In the genomic region with DNA sequence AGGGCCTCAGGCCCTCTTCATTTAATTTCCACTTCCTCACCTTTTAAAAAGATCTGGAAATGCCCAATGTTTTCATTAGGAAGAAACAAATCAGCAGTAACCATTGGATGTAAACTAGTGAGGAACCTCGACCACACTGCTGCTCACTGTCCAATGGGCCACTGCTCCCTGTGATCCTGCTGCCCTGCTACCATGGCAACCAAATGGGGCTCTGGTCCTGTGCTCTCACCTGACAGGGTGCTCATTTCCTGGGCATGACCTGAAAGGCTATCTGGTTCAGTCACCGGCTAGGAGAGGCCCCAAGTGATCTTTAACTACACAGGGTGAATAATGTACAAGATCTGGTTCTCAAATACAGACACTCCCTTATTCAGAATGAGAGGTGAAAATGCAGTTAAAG, we compare ENCODE assay signal across 3 cellular contexts.
A peak's percentile ranks its signal among the peaks of the same experiment; 100 is the strongest.
TF ChIP-seq lines count a peak whose summit lies in the region.

No MANE protein-coding gene starts in this region.

TF ChIP-seq in SK-N-SH, 30 proteins besides CTCF, POLR2A, EP300 and RAD21:
- no peak for TF ChIP-seq SIN3A (IDR thresholded peaks at IDR 0.05; ENCODE audit: borderline replicate concordance, low read depth, low read length)
- TF ChIP-seq FOSL2 (IDR thresholded peaks at IDR 0.05; ENCODE audit: borderline replicate concordance, low read depth), result no peak
- TF ChIP-seq, protein P1, sequence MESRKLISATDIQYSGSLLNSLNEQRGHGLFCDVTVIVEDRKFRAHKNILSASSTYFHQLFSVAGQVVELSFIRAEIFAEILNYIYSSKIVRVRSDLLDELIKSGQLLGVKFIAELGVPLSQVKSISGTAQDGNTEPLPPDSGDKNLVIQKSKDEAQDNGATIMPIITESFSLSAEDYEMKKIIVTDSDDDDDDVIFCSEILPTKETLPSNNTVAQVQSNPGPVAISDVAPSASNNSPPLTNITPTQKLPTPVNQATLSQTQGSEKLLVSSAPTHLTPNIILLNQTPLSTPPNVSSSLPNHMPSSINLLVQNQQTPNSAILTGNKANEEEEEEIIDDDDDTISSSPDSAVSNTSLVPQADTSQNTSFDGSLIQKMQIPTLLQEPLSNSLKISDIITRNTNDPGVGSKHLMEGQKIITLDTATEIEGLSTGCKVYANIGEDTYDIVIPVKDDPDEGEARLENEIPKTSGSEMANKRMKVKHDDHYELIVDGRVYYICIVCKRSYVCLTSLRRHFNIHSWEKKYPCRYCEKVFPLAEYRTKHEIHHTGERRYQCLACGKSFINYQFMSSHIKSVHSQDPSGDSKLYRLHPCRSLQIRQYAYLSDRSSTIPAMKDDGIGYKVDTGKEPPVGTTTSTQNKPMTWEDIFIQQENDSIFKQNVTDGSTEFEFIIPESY (IDR thresholded peaks at IDR 0.05; ENCODE audit: borderline replicate concordance, low read depth), result no peak
- TF ChIP-seq, protein P2, sequence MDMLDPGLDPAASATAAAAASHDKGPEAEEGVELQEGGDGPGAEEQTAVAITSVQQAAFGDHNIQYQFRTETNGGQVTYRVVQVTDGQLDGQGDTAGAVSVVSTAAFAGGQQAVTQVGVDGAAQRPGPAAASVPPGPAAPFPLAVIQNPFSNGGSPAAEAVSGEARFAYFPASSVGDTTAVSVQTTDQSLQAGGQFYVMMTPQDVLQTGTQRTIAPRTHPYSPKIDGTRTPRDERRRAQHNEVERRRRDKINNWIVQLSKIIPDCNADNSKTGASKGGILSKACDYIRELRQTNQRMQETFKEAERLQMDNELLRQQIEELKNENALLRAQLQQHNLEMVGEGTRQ (IDR thresholded peaks at IDR 0.05; ENCODE audit: borderline replicate concordance, low read depth, low read length), result no peak
- TF ChIP-seq JUND (IDR thresholded peaks at IDR 0.05), result no peak
- 0 out of 2 replicates have a peak, but pooled peaks have one; percentile 29 for TF ChIP-seq RFX5 (IDR thresholded peaks at IDR 0.05; ENCODE audit: low read length)
- no peak for TF ChIP-seq POLR2AphosphoS5 (IDR thresholded peaks at IDR 0.05; ENCODE audit: low read depth, low read length)

TF ChIP-seq in SK-N-SH treated with all-trans-retinoic acid at 6 μM for 48 hours, 23 proteins besides CTCF, POLR2A, EP300 and RAD21:
- TF ChIP-seq CSDC2 (CRISPR knock-in tag; IDR thresholded peaks at IDR 0.05) (no peak), ISL1 (CRISPR knock-in tag; IDR thresholded peaks at IDR 0.05) (no peak), TCF4 (CRISPR knock-in tag; IDR thresholded peaks at IDR 0.05; ENCODE audit: borderline replicate concordance) (no peak), ZNF8 (CRISPR knock-in tag; IDR thresholded peaks at IDR 0.05) (no peak), ESRRG (CRISPR knock-in tag; IDR thresholded peaks at IDR 0.05) (no peak), BACH2 (CRISPR knock-in tag; IDR thresholded peaks at IDR 0.05; ENCODE audit: borderline replicate concordance) (no peak), PPARA (CRISPR knock-in tag; IDR thresholded peaks at IDR 0.05; ENCODE audit: borderline replicate concordance) (no peak), ZNF565 (CRISPR knock-in tag; conservative IDR thresholded peaks at IDR 0.05; ENCODE audit: low read depth) (no peak), ZFP3 (CRISPR knock-in tag; IDR thresholded peaks at IDR 0.05) (no peak), RARB (CRISPR knock-in tag; IDR thresholded peaks at IDR 0.05) (no peak)
- TF ChIP-seq, protein P3, sequence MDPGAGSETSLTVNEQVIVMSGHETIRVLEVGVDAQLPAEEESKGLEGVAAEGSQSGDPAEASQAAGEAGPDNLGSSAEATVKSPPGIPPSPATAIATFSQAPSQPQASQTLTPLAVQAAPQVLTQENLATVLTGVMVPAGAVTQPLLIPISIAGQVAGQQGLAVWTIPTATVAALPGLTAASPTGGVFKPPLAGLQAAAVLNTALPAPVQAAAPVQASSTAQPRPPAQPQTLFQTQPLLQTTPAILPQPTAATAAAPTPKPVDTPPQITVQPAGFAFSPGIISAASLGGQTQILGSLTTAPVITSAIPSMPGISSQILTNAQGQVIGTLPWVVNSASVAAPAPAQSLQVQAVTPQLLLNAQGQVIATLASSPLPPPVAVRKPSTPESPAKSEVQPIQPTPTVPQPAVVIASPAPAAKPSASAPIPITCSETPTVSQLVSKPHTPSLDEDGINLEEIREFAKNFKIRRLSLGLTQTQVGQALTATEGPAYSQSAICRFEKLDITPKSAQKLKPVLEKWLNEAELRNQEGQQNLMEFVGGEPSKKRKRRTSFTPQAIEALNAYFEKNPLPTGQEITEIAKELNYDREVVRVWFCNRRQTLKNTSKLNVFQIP (CRISPR knock-in tag; IDR thresholded peaks at IDR 0.05; ENCODE audit: borderline replicate concordance, low read depth), result no peak
- TF ChIP-seq, protein P4, sequence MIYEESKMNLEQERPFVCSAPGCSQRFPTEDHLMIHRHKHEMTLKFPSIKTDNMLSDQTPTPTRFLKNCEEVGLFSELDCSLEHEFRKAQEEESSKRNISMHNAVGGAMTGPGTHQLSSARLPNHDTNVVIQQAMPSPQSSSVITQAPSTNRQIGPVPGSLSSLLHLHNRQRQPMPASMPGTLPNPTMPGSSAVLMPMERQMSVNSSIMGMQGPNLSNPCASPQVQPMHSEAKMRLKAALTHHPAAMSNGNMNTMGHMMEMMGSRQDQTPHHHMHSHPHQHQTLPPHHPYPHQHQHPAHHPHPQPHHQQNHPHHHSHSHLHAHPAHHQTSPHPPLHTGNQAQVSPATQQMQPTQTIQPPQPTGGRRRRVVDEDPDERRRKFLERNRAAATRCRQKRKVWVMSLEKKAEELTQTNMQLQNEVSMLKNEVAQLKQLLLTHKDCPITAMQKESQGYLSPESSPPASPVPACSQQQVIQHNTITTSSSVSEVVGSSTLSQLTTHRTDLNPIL (CRISPR knock-in tag; IDR thresholded peaks at IDR 0.05; ENCODE audit: low read depth), result no peak
- TF ChIP-seq, protein P5, sequence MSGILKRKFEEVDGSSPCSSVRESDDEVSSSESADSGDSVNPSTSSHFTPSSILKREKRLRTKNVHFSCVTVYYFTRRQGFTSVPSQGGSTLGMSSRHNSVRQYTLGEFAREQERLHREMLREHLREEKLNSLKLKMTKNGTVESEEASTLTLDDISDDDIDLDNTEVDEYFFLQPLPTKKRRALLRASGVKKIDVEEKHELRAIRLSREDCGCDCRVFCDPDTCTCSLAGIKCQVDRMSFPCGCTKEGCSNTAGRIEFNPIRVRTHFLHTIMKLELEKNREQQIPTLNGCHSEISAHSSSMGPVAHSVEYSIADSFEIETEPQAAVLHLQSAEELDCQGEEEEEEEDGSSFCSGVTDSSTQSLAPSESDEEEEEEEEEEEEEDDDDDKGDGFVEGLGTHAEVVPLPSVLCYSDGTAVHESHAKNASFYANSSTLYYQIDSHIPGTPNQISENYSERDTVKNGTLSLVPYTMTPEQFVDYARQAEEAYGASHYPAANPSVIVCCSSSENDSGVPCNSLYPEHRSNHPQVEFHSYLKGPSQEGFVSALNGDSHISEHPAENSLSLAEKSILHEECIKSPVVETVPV (CRISPR knock-in tag; IDR thresholded peaks at IDR 0.05), result no peak

TF ChIP-seq in K562, 482 proteins besides CTCF, POLR2A, EP300 and RAD21:
- TF ChIP-seq RFX1 (IDR thresholded peaks at IDR 0.05) (peak; percentile 42; the same call in 1 of the 2 replicates), ZNF133 (CRISPR knock-in tag; IDR thresholded peaks at IDR 0.05) (no peak)
